In the genomic region with DNA sequence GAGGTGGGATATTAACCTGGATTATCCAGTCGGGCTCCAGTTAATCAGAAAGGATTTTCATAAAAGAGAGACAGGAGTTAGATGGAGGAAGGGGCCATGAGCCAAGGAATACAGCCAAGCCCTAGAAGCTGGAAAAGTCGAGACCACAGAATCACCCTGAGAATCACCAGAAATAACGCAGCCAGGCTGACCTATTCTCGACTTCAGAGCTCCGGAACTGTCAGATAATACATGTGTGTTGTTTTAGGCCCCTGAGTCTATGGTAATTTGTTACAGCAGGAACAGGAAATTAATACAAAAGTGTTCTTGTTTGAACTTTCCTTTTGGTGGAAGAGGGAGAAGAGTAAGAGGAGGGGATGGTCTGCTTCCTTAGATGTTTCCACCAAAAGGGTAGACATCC, we compare ENCODE assay signal across 16 cellular contexts.
DNase-seq lines count a peak whose midpoint lies in the region; ATAC-seq and TF ChIP-seq lines count a peak whose summit lies in the region.
"Had no signal": no experiment of that assay in that cellular context is flagged by ENCODE, and none has a peak within 500 bp of the region (broad histone marks: within the 10 kb centered on the region; RNA-seq: fewer than 3 reads in every experiment).

No MANE protein-coding gene starts in this region.

- H3K27me3 Mint-ChIP-seq in endothelial cell (ENCODE audit: unreplicated experiment) (peaks cover 3% of the 10 kb centered on the region), nephron (ENCODE audit: low read depth) (peaks cover 5% of the 10 kb centered on the region)
- H3K27me3 Mint-ChIP-seq: B cell, IgD-negative memory B cell had no signal

- no peaks in the 10 kb centered on the region for H3K36me3 ChIP-seq in thoracic aorta
- H3K36me3 ChIP-seq in esophagus squamous epithelium = no peaks in the 10 kb centered on the region
- H3K36me3 ChIP-seq: BLaER1 treated with 17β-estradiol and CSF1 and Interleukin-3, amounts not matched to agents 10 nM and 100 nM had no signal

- H3K9me3 Mint-ChIP-seq in endothelial cell (ENCODE audit: unreplicated experiment) (no peaks in the 10 kb centered on the region), nephron (peaks cover 5% of the 10 kb centered on the region)
- H3K9me3 Mint-ChIP-seq: CD8-positive, alpha-beta T cell; H9; IgD-negative memory B cell had no signal

- DNase-seq in NCI-H82 (lab: John Stamatoyannopoulos, UW) (peak; percentile 15), NCI-H82 treated with DMSO at 0.1 percent for 48 hours (lab: John Stamatoyannopoulos, UW; ENCODE audit: unreplicated experiment) (no peak), endothelial cell (ENCODE audit: low spot score) (no peak), thoracic aorta (ENCODE audit: low spot score) (no peak), esophagus squamous epithelium (lab: John Stamatoyannopoulos, UW) (no peak), AG08395 (ENCODE audit: low spot score) (no peak), coronary artery (ENCODE audit: low spot score) (no peak)
- DNase-seq: Calu3; CD8-positive, alpha-beta T cell; DMS53; H9 had no signal

- H3K9me3 ChIP-seq in thoracic aorta = no peaks in the 10 kb centered on the region
- no peaks in the 10 kb centered on the region for H3K9me3 ChIP-seq in esophagus squamous epithelium

- peaks cover 11 to 35% of the 10 kb centered on the region in 2 donors for H3K4me1 ChIP-seq in thoracic aorta (ENCODE audit: control insufficient read depth in 1 of 2, low read depth in 2 of 2)
- H3K4me1 ChIP-seq in esophagus squamous epithelium = peaks cover 0 to 66% (median 37%) of the 10 kb centered on the region in 3 donors

- no peak for TF ChIP-seq POLR2A in esophagus squamous epithelium (IDR thresholded peaks at IDR 0.05)

- ATAC-seq in thoracic aorta (ENCODE audit: insufficient number of reproducible peaks, low FRiP score, low read depth) = no peak
- ATAC-seq: CD8-positive, alpha-beta T cell had no signal

- peak overlapping the region; percentile 70 for H3K27ac Mint-ChIP-seq in endothelial cell (ENCODE audit: unreplicated experiment)
- H3K27ac Mint-ChIP-seq in nephron = peak overlapping the region in 2 of 3 experiments; percentile 47 to 50
- H3K27ac Mint-ChIP-seq: B cell; CD8-positive, alpha-beta T cell; H9; IgD-negative memory B cell had no signal

- no peaks in the 10 kb centered on the region for H3K27me3 ChIP-seq in thoracic aorta (replicated peaks; ENCODE audit: insufficient read depth)
- H3K27me3 ChIP-seq in esophagus squamous epithelium = no peaks in the 10 kb centered on the region
- H3K27me3 ChIP-seq: BLaER1 treated with 17β-estradiol and CSF1 and Interleukin-3, amounts not matched to agents 10 nM and 100 nM had no signal

- H3K4me1 Mint-ChIP-seq in endothelial cell (ENCODE audit: unreplicated experiment) = peaks cover 49% of the 10 kb centered on the region
- H3K4me1 Mint-ChIP-seq in nephron = peaks cover 29% of the 10 kb centered on the region
- H3K4me1 Mint-ChIP-seq: B cell, H9 had no signal

- intact Hi-C loops in esophagus squamous epithelium (cut with DNase I) = loop anchor here (10.0 kb wide), 1 partner anchor 94 kb away; no protein-coding TSS in a partner anchor

- H3K36me3 Mint-ChIP-seq in endothelial cell (ENCODE audit: low read depth, unreplicated experiment) (no peaks in the 10 kb centered on the region), nephron (ENCODE audit: low read depth) (no peaks in the 10 kb centered on the region)
- H3K36me3 Mint-ChIP-seq: CD8-positive, alpha-beta T cell; IgD-negative memory B cell had no signal

- peak overlapping the region; percentile 15 for H3K4me3 Mint-ChIP-seq in endothelial cell (ENCODE audit: unreplicated experiment)
- no peak overlapping the region for H3K4me3 Mint-ChIP-seq in nephron
- H3K4me3 Mint-ChIP-seq: B cell; CD8-positive, alpha-beta T cell; H9; IgD-negative memory B cell had no signal

- H3K4me3 ChIP-seq in thoracic aorta (no peak overlapping the region), esophagus squamous epithelium (no peak overlapping the region), coronary artery (no peak overlapping the region)
- H3K4me3 ChIP-seq: BLaER1 treated with 17β-estradiol and CSF1 and Interleukin-3, amounts not matched to agents 10 nM and 100 nM had no signal

- TF ChIP-seq CTCF in endothelial cell (IDR thresholded peaks at IDR 0.05; ENCODE audit: unreplicated experiment) (no peak), nephron (IDR thresholded peaks at IDR 0.05; ENCODE audit: unreplicated experiment in 3 of 3) (no peak), thoracic aorta (IDR thresholded peaks at IDR 0.05) (no peak), esophagus squamous epithelium (IDR thresholded peaks at IDR 0.05) (no peak), coronary artery (IDR thresholded peaks at IDR 0.05) (no peak)

- H3K27ac ChIP-seq in thoracic aorta = peak overlapping the region; percentile 80 to 85
- peak overlapping the region in 2 of 4 donors; percentile 76 to 78 for H3K27ac ChIP-seq in esophagus squamous epithelium
- no peak overlapping the region for H3K27ac ChIP-seq in coronary artery
- H3K27ac ChIP-seq: 22Rv1 had no signal

- 72 to 87% methylated on average over 4 to 5 of the region's 5 CpGs for WGBS in esophagus squamous epithelium, 2 donors

Comparison
In these comparisons a context has a peak if more than half of its experiments do, and no peak if none do; other contexts are left out.
1. H3K27ac ChIP-seq: peak in thoracic aorta (2 of 2); none in coronary artery (0 of 2).